In genomic region chr3:94862703-94863102, GRCh38 we compare ENCODE assay signal across 9 cellular contexts.
DNase-seq lines count a peak whose midpoint lies in the region; ATAC-seq and TF ChIP-seq lines count a peak whose summit lies in the region.
"Had no signal": no experiment of that assay in that cellular context is flagged by ENCODE, and none has a peak within 500 bp of the region (broad histone marks: within the 10 kb centered on the region; RNA-seq: fewer than 3 reads in every experiment).

No MANE protein-coding gene starts in this region.

- no peak overlapping the region for H3K4me3 Mint-ChIP-seq in nephron
- H3K4me3 Mint-ChIP-seq: activated naive CD8-positive, alpha-beta T cell had no signal

- no peak for TF ChIP-seq POLR2A in adrenal gland (IDR thresholded peaks at IDR 0.05)

- peaks cover 40% of the 10 kb centered on the region for H3K9me3 Mint-ChIP-seq in nephron

- H3K27me3 ChIP-seq in cardiac muscle cell = no peaks in the 10 kb centered on the region
- no peaks in the 10 kb centered on the region for H3K27me3 ChIP-seq in right atrium auricular region
- no peaks in the 10 kb centered on the region for H3K27me3 ChIP-seq in adrenal gland

- DNase-seq in cardiac muscle cell (ENCODE audit: low read depth in 1 of 2, low spot score in 1 of 2) (peak; percentile 16 to 18), right atrium auricular region (ENCODE audit: low spot score) (no peak), KG1 (lab: John Stamatoyannopoulos, UW) (peak; percentile 5), adrenal gland (peak in 6 of 7 donors; percentile 21 to 52 (median 24)), 8988T (no peak)
- DNase-seq in stimulated activated naive CD4-positive, alpha-beta T cell (lab: John Stamatoyannopoulos, UW) = no peak

- H3K4me1 ChIP-seq in cardiac muscle cell (ENCODE audit: low read depth) = no peaks in the 10 kb centered on the region
- H3K4me1 ChIP-seq in right atrium auricular region = no peaks in the 10 kb centered on the region
- no peaks in the 10 kb centered on the region for H3K4me1 ChIP-seq in adrenal gland (replicated peaks in 1 of 2)

- H3K27ac Mint-ChIP-seq in nephron = no peak overlapping the region
- H3K27ac Mint-ChIP-seq: activated naive CD8-positive, alpha-beta T cell had no signal

- peaks cover 8% of the 10 kb centered on the region for H3K36me3 Mint-ChIP-seq in nephron (ENCODE audit: low read depth)

- ATAC-seq in GM21367 (IDR thresholded peaks at IDR 0.05; ENCODE audit: unreplicated experiment) = no peak

- TF ChIP-seq CTCF in cardiac muscle cell (IDR thresholded peaks at IDR 0.05; ENCODE audit: low read depth, low read length) = peak; percentile 38
- TF ChIP-seq CTCF in right atrium auricular region (IDR thresholded peaks at IDR 0.05) = peak in 1 of 2 donors; percentile 62
- TF ChIP-seq CTCF in adrenal gland (IDR thresholded peaks at IDR 0.05) = peak; percentile 25 to 54 (median 38)
- peak; percentile 21 to 48 (median 36) for TF ChIP-seq CTCF in nephron (IDR thresholded peaks at IDR 0.05; ENCODE audit: unreplicated experiment in 3 of 3)

- no peak overlapping the region for H3K27ac ChIP-seq in cardiac muscle cell
- H3K27ac ChIP-seq in right atrium auricular region = no peak overlapping the region
- H3K27ac ChIP-seq in adrenal gland = no peak overlapping the region

- H3K27me3 Mint-ChIP-seq in nephron (ENCODE audit: low read depth) = no peaks in the 10 kb centered on the region
- H3K27me3 Mint-ChIP-seq: activated naive CD8-positive, alpha-beta T cell had no signal

- H3K9me3 ChIP-seq in cardiac muscle cell (ENCODE audit: low read depth) (no peaks in the 10 kb centered on the region), right atrium auricular region (peaks cover 0 to 40% of the 10 kb centered on the region in 2 donors), adrenal gland (replicated peaks in 1 of 3) (peaks cover 0 to 7% (median 0%) of the 10 kb centered on the region in 3 donors)

- 56 to 76% (median 67%) methylated on average over 3 of the region's 3 CpGs for WGBS in adrenal gland, 4 donors

- no peak overlapping the region for H3K4me3 ChIP-seq in cardiac muscle cell
- no peak overlapping the region for H3K4me3 ChIP-seq in right atrium auricular region
- no peak overlapping the region for H3K4me3 ChIP-seq in adrenal gland

- intact Hi-C loops in adrenal gland (cut with DNase I) = no loop called here

- H3K4me1 Mint-ChIP-seq in nephron = no peaks in the 10 kb centered on the region

- H3K36me3 ChIP-seq in cardiac muscle cell (no peaks in the 10 kb centered on the region), right atrium auricular region (no peaks in the 10 kb centered on the region), adrenal gland (replicated peaks in 1 of 2) (no peaks in the 10 kb centered on the region)

Comparison
In these comparisons a context has a peak if more than half of its experiments do, and no peak if none do; other contexts are left out.
1. DNase-seq: peak in cardiac muscle cell (2 of 2), KG1 (single experiment) and adrenal gland (6 of 7); none in right atrium auricular region (single experiment), 8988T (single experiment) and stimulated activated naive CD4-positive, alpha-beta T cell (0 of 6).